Comparison of ENCODE assay signal across 25 cellular contexts in genomic region chr9:83043583-83043982, GRCh38. TPM values are rescaled to one million over a fixed set of nuclear protein-coding genes. Genes with fewer than 3 reads are reported as not detected.
DNase-seq lines count a peak whose midpoint lies in the region; ATAC-seq and TF ChIP-seq lines count a peak whose summit lies in the region.
"Had no signal": no experiment of that assay in that cellular context is flagged by ENCODE, and none has a peak within 500 bp of the region (broad histone marks: within the 10 kb centered on the region; RNA-seq: fewer than 3 reads in every experiment).

No MANE protein-coding gene starts in this region.

- CTCF ChIA-PET in BJ (lab: Yijun Ruan, JAX), result no interaction called here

- in situ Hi-C loops in GM23248 (cut with MboI), result no loop called here

- H3K4me3 ChIP-seq in BJ (ENCODE audit: low read depth, low read length), result no peak overlapping the region
- H3K4me3 ChIP-seq in GM23248, result no peak overlapping the region
- no peak overlapping the region for H3K4me3 ChIP-seq in fibroblast of mammary gland (ENCODE audit: control insufficient read depth, low read depth, low read length)
- no peak overlapping the region for H3K4me3 ChIP-seq in right lobe of liver
- H3K4me3 ChIP-seq: lung, skin epidermis, vagina had no signal

- TF ChIP-seq CTCF in BJ (IDR thresholded peaks at IDR 0.05; ENCODE audit: insufficient read depth, low read depth, low read length) (no peak), fibroblast of mammary gland (conservative IDR thresholded peaks at IDR 0.05; ENCODE audit: control insufficient read depth, insufficient read depth, low read depth, low read length) (no peak), right lobe of liver (IDR thresholded peaks at IDR 0.05) (no peak)

- 0 out of 2 replicates have a peak, but pooled peaks cover 4% of the 10 kb centered on the region for H3F3A ChIP-seq in GM23248 (ENCODE audit: insufficient read depth)

- H3K4me1 ChIP-seq in GM23248 (ENCODE audit: insufficient read depth) (peaks cover 5% of the 10 kb centered on the region; the same call in 1 of the 2 replicates), right lobe of liver (no peaks in the 10 kb centered on the region)
- H3K4me1 ChIP-seq: vagina had no signal

- no peak for TF ChIP-seq POLR2A in right lobe of liver (IDR thresholded peaks at IDR 0.05)

- intact Hi-C loops in right lobe of liver (cut with DNase I), result no loop called here

- WGBS in GM23248 (ENCODE audit: low coverage in 1 of 2, low lambda C conversion rate in 2 of 2, missing lambda C conversion rate in 2 of 2), 2 experiments, result 15 to 17% methylated on average over 7 of the region's 7 CpGs
- 63% methylated on average over 7 of the region's 7 CpGs for WGBS in right lobe of liver (ENCODE audit: insufficient coverage, low coverage, low lambda C conversion rate, missing lambda C conversion rate)

- no peaks in the 10 kb centered on the region for H4K20me1 ChIP-seq in GM23248 (ENCODE audit: insufficient read depth)

- H3K36me3 ChIP-seq in BJ (ENCODE audit: control insufficient read depth, insufficient read depth, low read length) (no peaks in the 10 kb centered on the region), GM23248 (ENCODE audit: low read depth) (no peaks in the 10 kb centered on the region), right lobe of liver (no peaks in the 10 kb centered on the region)
- H3K36me3 ChIP-seq: neutrophil, vagina had no signal

- no peak overlapping the region for H2AFZ ChIP-seq in GM23248

- H3K27ac ChIP-seq in GM23248, result no peak overlapping the region
- no peak overlapping the region for H3K27ac ChIP-seq in right lobe of liver
- H3K27ac ChIP-seq: HL-60, neutrophil, vagina had no signal

- no peak overlapping the region for H3K4me2 ChIP-seq in GM23248 (ENCODE audit: unreplicated experiment)

- POLR2A ChIA-PET in BJ (lab: Charles Lee), result no interaction called here

- DNase-seq in BJ (ENCODE audit: low read depth) (peak; percentile 77), GM23248 (peak; percentile 13), RPMI7951 (ENCODE audit: low read depth) (peak; percentile 82), fibroblast of mammary gland (ENCODE audit: low read depth) (peak; percentile 60), right lobe of liver (no peak), DMS153 (lab: John Stamatoyannopoulos, UW) (no peak), NCI-H526 (lab: John Stamatoyannopoulos, UW) (no peak)
- DNase-seq: activated CD4-positive, alpha-beta T cell treated with anti-CD3 and anti-CD28 coated beads for 4 hours; activated naive CD4-positive, alpha-beta T cell treated with anti-CD3 and anti-CD28 coated beads for 36 hours; activated T-cell treated with anti-CD3 and anti-CD28 coated beads, Interleukin-2, amount 50 U/mL, for 4 hours; caudate nucleus; CD8-positive, alpha-beta T cell; kidney; NCI-H1436; NCI-H526 treated with DMSO at 0.1 percent for 48 hours; Right ventricle myocardium superior; stimulated activated CD4-positive, alpha-beta T cell treated with anti-CD3 and anti-CD28 coated beads, Interleukin-1b, Interleukin-23, amount 100 ng/mL, for 48 hours; T-cell had no signal

- peaks cover 10% of the 10 kb centered on the region for H3K27me3 ChIP-seq in BJ (ENCODE audit: control insufficient read depth, insufficient read depth, low read length)
- H3K27me3 ChIP-seq in GM23248 (replicated peaks; ENCODE audit: insufficient read depth), result peaks cover 38% of the 10 kb centered on the region
- no peaks in the 10 kb centered on the region for H3K27me3 ChIP-seq in right lobe of liver
- H3K27me3 ChIP-seq: neutrophil, vagina had no signal

- no peaks in the 10 kb centered on the region for H3K79me2 ChIP-seq in GM23248 (ENCODE audit: insufficient read depth)

- no peaks in the 10 kb centered on the region for H3K9me2 ChIP-seq in GM23248 (ENCODE audit: insufficient read depth)

- no peak overlapping the region for H3K9ac ChIP-seq in GM23248

- H3K9me3 ChIP-seq in GM23248 (ENCODE audit: low read depth) (no peaks in the 10 kb centered on the region), right lobe of liver (no peaks in the 10 kb centered on the region)
- H3K9me3 ChIP-seq: neutrophil, vagina had no signal

- ATAC-seq in HG03045 (IDR thresholded peaks at IDR 0.05; ENCODE audit: unreplicated experiment), result no peak
- no peak for ATAC-seq in right lobe of liver
- ATAC-seq: activated T-cell treated with anti-CD3 and anti-CD28 coated beads, Interleukin-2, amount 50 U/mL, for 4 hours; CD8-positive, alpha-beta T cell; T-cell had no signal

RNA-seq across cellular contexts. Expression of gene RASEF, which starts 19.4 kb away (rescaled TPM):
- polyA plus RNA-seq in BJ (2011; rRNA removed) (not detected in 2 replicates), GM23248 (2016; fragmentation: Nextera tagmentation; extraction: Ambion mirVana) (not detected in 2 replicates)
- polyA minus RNA-seq in BJ (2011; rRNA and poly(A)+ RNA removed), result 0.10 TPM in 1 of 2 replicates, not detected in the other
- total RNA-seq in GM23248 (2014; rRNA removed; shearing (Covaris generic)), result 0.11 TPM in 1 of 2 replicates, not detected in the other
- 1.3 and 1.4 TPM in 2 replicates for total RNA-seq in RPMI7951 (2014; rRNA removed; shearing (Covaris generic))
- total RNA-seq in right lobe of liver, result 1 to 10 TPM in 5 of 6 experiments, under 1 TPM in 1; 0.73 to 6.1 (median 1.9) TPM
- total RNA-seq: activated CD8-positive, alpha-beta memory T cell treated with anti-CD3 and anti-CD28 coated beads for 36 hours; activated naive CD4-positive, alpha-beta T cell treated with anti-CD3 and anti-CD28 coated beads for 36 hours; CD8-positive, alpha-beta T cell had no signal

Comparison
In these comparisons a context has a peak if more than half of its experiments do, and no peak if none do; other contexts are left out.
1. DNase-seq: peak in BJ (single experiment), GM23248 (single experiment), RPMI7951 (single experiment) and fibroblast of mammary gland (single experiment); none in right lobe of liver (0 of 3), DMS153 (single experiment) and NCI-H526 (0 of 2).